Comparison of ENCODE assay signal across 3 cellular contexts in genomic region chr13:113115363-113116205, GRCh38.
TF ChIP-seq lines count a peak whose summit lies in the region.

No MANE protein-coding gene starts in this region.

TF ChIP-seq in SK-N-SH, 30 proteins besides CTCF, POLR2A, EP300 and RAD21:
- TF ChIP-seq IRF3 (IDR thresholded peaks at IDR 0.05; ENCODE audit: low read depth, low read length) (no peak), EZH2phosphoT487 (IDR thresholded peaks at IDR 0.05; ENCODE audit: borderline replicate concordance, low read depth) (no peak), RCOR1 (IDR thresholded peaks at IDR 0.05; ENCODE audit: low read length) (no peak), GABPA (IDR thresholded peaks at IDR 0.05; ENCODE audit: low read depth) (no peak), TEAD4 (IDR thresholded peaks at IDR 0.05; ENCODE audit: borderline replicate concordance, insufficient read depth) (no peak), YY1 (IDR thresholded peaks at IDR 0.05; ENCODE audit: low read depth) (no peak), NFIC (IDR thresholded peaks at IDR 0.05; ENCODE audit: borderline replicate concordance) (no peak), FOSL2 (IDR thresholded peaks at IDR 0.05; ENCODE audit: borderline replicate concordance, low read depth) (no peak), POLR2AphosphoS5 (IDR thresholded peaks at IDR 0.05; ENCODE audit: low read depth, low read length) (no peak), SMC3 (IDR thresholded peaks at IDR 0.05; ENCODE audit: low read depth, low read length) (no peak)
TF ChIP-seq in SK-N-SH: peak in this region for 0.

TF ChIP-seq in SK-N-SH treated with all-trans-retinoic acid at 6 μM for 48 hours, 23 proteins besides CTCF, POLR2A, EP300 and RAD21:
- TF ChIP-seq TOX (CRISPR knock-in tag; IDR thresholded peaks at IDR 0.05; ENCODE audit: borderline replicate concordance): no peak
- TF ChIP-seq BACH2 (CRISPR knock-in tag; IDR thresholded peaks at IDR 0.05; ENCODE audit: borderline replicate concordance): no peak
- no peak for TF ChIP-seq ESRRG (CRISPR knock-in tag; IDR thresholded peaks at IDR 0.05)
- no peak for TF ChIP-seq RARB (CRISPR knock-in tag; IDR thresholded peaks at IDR 0.05)
- no peak for TF ChIP-seq ZNF8 (CRISPR knock-in tag; IDR thresholded peaks at IDR 0.05)
- TF ChIP-seq POU6F1 (CRISPR knock-in tag; IDR thresholded peaks at IDR 0.05; ENCODE audit: borderline replicate concordance, low read depth): no peak
- no peak for TF ChIP-seq TSHZ2 (CRISPR knock-in tag; IDR thresholded peaks at IDR 0.05)
TF ChIP-seq in SK-N-SH treated with all-trans-retinoic acid at 6 μM for 48 hours: peak in this region for 0.

TF ChIP-seq in H1, 55 proteins besides CTCF, POLR2A, EP300 and RAD21:
- no peak for TF ChIP-seq TEAD4 (IDR thresholded peaks at IDR 0.05; ENCODE audit: low read depth, low read length)
- TF ChIP-seq EGR1 (IDR thresholded peaks at IDR 0.05; ENCODE audit: borderline replicate concordance, low read depth, low read length): no peak
- no peak for TF ChIP-seq TAF1 (IDR thresholded peaks at IDR 0.05; ENCODE audit: low read depth, low read length)
- TF ChIP-seq CBX8 (IDR thresholded peaks at IDR 0.05; ENCODE audit: borderline replicate concordance, low read depth, low read length): no peak
- no peak for TF ChIP-seq BACH1 (IDR thresholded peaks at IDR 0.05; ENCODE audit: low read length)
- no peak for TF ChIP-seq RBBP5 (IDR thresholded peaks at IDR 0.05; ENCODE audit: borderline replicate concordance, low read depth, low read length)
- no peak for TF ChIP-seq E2F6 (IDR thresholded peaks at IDR 0.05)
- no peak for TF ChIP-seq SIX5 (IDR thresholded peaks at IDR 0.05; ENCODE audit: low read depth, low read length)
